21 cellular contexts compared by ENCODE assay signal in the genomic region with DNA sequence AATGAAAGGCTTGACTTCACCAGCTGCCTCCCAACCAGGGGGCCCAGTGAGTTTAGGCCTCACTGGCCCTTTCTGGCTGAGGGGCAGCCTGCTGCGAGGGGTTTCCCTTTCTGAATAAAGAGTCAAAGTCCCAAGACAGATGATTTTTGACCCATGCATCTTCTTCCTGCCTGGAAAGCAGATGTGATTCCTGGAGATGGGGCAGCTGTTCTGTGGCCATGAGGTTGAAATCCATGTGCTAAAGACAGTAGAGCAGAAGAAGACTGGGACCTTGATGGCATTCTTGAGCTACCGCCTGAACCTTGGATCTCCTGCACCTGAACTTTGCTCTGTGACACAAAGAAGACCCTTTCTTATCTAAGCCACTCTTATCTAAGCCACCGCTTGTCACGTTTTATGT. TPM values are rescaled to one million over a fixed set of nuclear protein-coding genes. Genes with fewer than 3 reads are reported as not detected.
A peak's percentile ranks its signal among the peaks of the same experiment; 100 is the strongest.
DNase-seq lines count a peak whose midpoint lies in the region; ATAC-seq, FAIRE-seq and TF ChIP-seq lines count a peak whose summit lies in the region.
"Had no signal": no experiment of that assay in that cellular context is flagged by ENCODE, and none has a peak within 500 bp of the region (broad histone marks: within the 10 kb centered on the region; RNA-seq: fewer than 3 reads in every experiment).

No MANE protein-coding gene starts in this region.

- peaks cover 2% of the 10 kb centered on the region for H3K79me1 ChIP-seq in H1 (ENCODE audit: low read depth, low read length)
- no peaks in the 10 kb centered on the region for H3K79me1 ChIP-seq in H9 (ENCODE audit: insufficient read depth, low read depth, low read length, poor library complexity, severe bottlenecking)

- H3K27me3 ChIP-seq in CD4-positive, alpha-beta T cell (ENCODE audit: control insufficient read depth, insufficient read depth, low read length) = no peaks in the 10 kb centered on the region
- H3K27me3 ChIP-seq in CD8-positive, alpha-beta T cell (ENCODE audit: insufficient read depth, low read length) = no peaks in the 10 kb centered on the region
- H3K27me3 ChIP-seq in H1 (replicated peaks in 1 of 4; ENCODE audit: control insufficient read depth in 3 of 4, extremely low read depth in 1 of 4, insufficient read depth in 3 of 4, low read length in 3 of 4) = no peaks in the 10 kb centered on the region
- H3K27me3 ChIP-seq in neural progenitor cell = no peaks in the 10 kb centered on the region
- no peaks in the 10 kb centered on the region for H3K27me3 ChIP-seq in H9 (ENCODE audit: insufficient read depth, low read length)
- H3K27me3 ChIP-seq: BE2C had no signal

- H3K27ac ChIP-seq in CD4-positive, alpha-beta T cell (ENCODE audit: low read depth, low read length) = no peak overlapping the region
- no peak overlapping the region for H3K27ac ChIP-seq in CD8-positive, alpha-beta T cell (ENCODE audit: low read depth, low read length)
- H3K27ac ChIP-seq in H1 (ENCODE audit: low read depth, low read length) (no peak overlapping the region), neural progenitor cell (no peak overlapping the region), H9 (ENCODE audit: insufficient read length, low read depth, low read length) (no peak overlapping the region)
- H3K27ac ChIP-seq: KMS-11 had no signal

- H4K20me1 ChIP-seq in H1 (replicated peaks in 1 of 2; ENCODE audit: control insufficient read depth in 1 of 2, insufficient read depth in 2 of 2, low read length in 2 of 2) (no peaks in the 10 kb centered on the region), neural progenitor cell (ENCODE audit: low read depth) (no peaks in the 10 kb centered on the region), H9 (ENCODE audit: control insufficient read depth, insufficient read depth, insufficient read length) (no peaks in the 10 kb centered on the region)

- no peaks in the 10 kb centered on the region for H3K9me3 Mint-ChIP-seq in CD4-positive, alpha-beta T cell
- H3K9me3 Mint-ChIP-seq in CD8-positive, alpha-beta T cell = no peaks in the 10 kb centered on the region
- H3K9me3 Mint-ChIP-seq in neural progenitor cell (peaks cover 9% of the 10 kb centered on the region), H9 (peaks cover 0 to 2% of the 10 kb centered on the region in 2 experiments; a peak in 2 of 5 replicates)
- H3K9me3 Mint-ChIP-seq: CD4-positive, CD25-positive, alpha-beta regulatory T cell had no signal

- POLR2A ChIA-PET in CD4-positive, alpha-beta T cell (lab: Charles Lee) = no interaction called here
- POLR2A ChIA-PET in CD8-positive, alpha-beta T cell (lab: Charles Lee) = interaction anchor here (0.8 kb wide), 1 partner anchor 9 kb away, joined by 3 read pairs; no protein-coding TSS in a partner anchor
- POLR2A ChIA-PET in H1 (lab: Charles Lee; ENCODE audit: partially characterized antibody) = no interaction called here

- H3K4me1 ChIP-seq in CD8-positive, alpha-beta T cell (ENCODE audit: insufficient read depth, low read length) = peaks cover 42% of the 10 kb centered on the region
- H3K4me1 ChIP-seq in H1 (replicated peaks in 1 of 4; ENCODE audit: control insufficient read depth in 3 of 4, insufficient read depth in 4 of 4, low read length in 3 of 4) (peaks cover 5 to 12% (median 9%) of the 10 kb centered on the region in 4 experiments), neural progenitor cell (peaks cover 15% of the 10 kb centered on the region), H9 (ENCODE audit: insufficient read depth, low read length) (peaks cover 8% of the 10 kb centered on the region; the same call in 1 of the 2 replicates)

- no peak overlapping the region for H4K5ac ChIP-seq in H1 (ENCODE audit: insufficient read length, low read depth, low read length)
- no peak overlapping the region for H4K5ac ChIP-seq in H9 (ENCODE audit: insufficient read length, low read depth, low read length)

- H3K4me1 Mint-ChIP-seq in CD4-positive, alpha-beta T cell (ENCODE audit: low read depth) = peaks cover 83% of the 10 kb centered on the region
- H3K4me1 Mint-ChIP-seq in CD8-positive, alpha-beta T cell (ENCODE audit: low read depth) = peaks cover 84% of the 10 kb centered on the region
- H3K4me1 Mint-ChIP-seq in neural progenitor cell (peaks cover 29% of the 10 kb centered on the region), H9 (peaks cover 38 to 46% of the 10 kb centered on the region in 2 experiments)

- CTCF ChIA-PET in CD4-positive, alpha-beta T cell (lab: Charles Lee) = no interaction called here
- CTCF ChIA-PET in CD8-positive, alpha-beta T cell (lab: Charles Lee) = interaction anchor here (1.5 kb wide), 2 partner anchors 18 to 86 kb away, joined by 3 to 7 read pairs; no protein-coding TSS in a partner anchor
- CTCF ChIA-PET in H1 (lab: Charles Lee; ENCODE audit: partially characterized antibody) = interaction anchor here (0.7 to 2.5 kb wide), 4 partner anchors 8 to 87 kb away, joined by 3 to 9 read pairs (median 4); no protein-coding TSS in a partner anchor

- no peaks in the 10 kb centered on the region for H3F3A ChIP-seq in neural progenitor cell (ENCODE audit: low read depth)

- intact Hi-C loops in CD4-positive, alpha-beta T cell (cut with DNase I, micrococcal nuclease) = no loop called here
- intact Hi-C loops in CD8-positive, alpha-beta T cell (cut with DNase I, micrococcal nuclease) = no loop called here

- no peak overlapping the region for H3K18ac ChIP-seq in H1 (ENCODE audit: extremely low read depth, low read length)
- H3K18ac ChIP-seq in H9 (ENCODE audit: insufficient read length, low read depth, low read length) = no peak overlapping the region

- H3K56ac ChIP-seq in H1 (replicated peaks; ENCODE audit: insufficient read length, low read depth, low read length) = no peak overlapping the region
- H3K56ac ChIP-seq in H9 (ENCODE audit: insufficient read length, low read depth, low read length) = no peak overlapping the region

- H2AK5ac ChIP-seq in H1 (ENCODE audit: low read depth, low read length) (0 out of 2 replicates have a peak overlapping the region, but pooled peaks have one; percentile 18), H9 (ENCODE audit: insufficient read length, low read length) (no peak overlapping the region)

- no peak for TF ChIP-seq RAD21 in H1 (IDR thresholded peaks at IDR 0.05 in 1 of 2, conservative IDR thresholded peaks at IDR 0.05 in 1 of 2; ENCODE audit: low read depth in 2 of 2, low read length in 2 of 2)

- 96% methylated on average over 4 of the region's 4 CpGs; no CpG with 5 or more reads in 1 of the 2 experiments for WGBS in H1 (ENCODE audit: extremely low coverage in 1 of 2, insufficient coverage in 1 of 2, insufficient read length in 1 of 2, insufficient replicate concordance in 2 of 2, low coverage in 1 of 2, low lambda C conversion rate in 2 of 2, missing lambda C conversion rate in 1 of 2), 2 experiments
- WGBS in H9 (ENCODE audit: extremely low coverage, insufficient read length, low lambda C conversion rate) = no CpG with 5 or more reads among the region's 4 CpGs

- no peaks in the 10 kb centered on the region for H3K36me3 ChIP-seq in CD8-positive, alpha-beta T cell (ENCODE audit: insufficient read depth, low read length)
- no peaks in the 10 kb centered on the region for H3K36me3 ChIP-seq in H1 (ENCODE audit: control insufficient read depth in 2 of 4, insufficient read depth in 4 of 4, low read length in 3 of 4)
- H3K36me3 ChIP-seq in neural progenitor cell = no peaks in the 10 kb centered on the region

- H3K4ac ChIP-seq in H1 (replicated peaks; ENCODE audit: insufficient read length, low read depth, low read length) (no peak overlapping the region), H9 (ENCODE audit: low read depth, low read length) (no peak overlapping the region)

- no peak overlapping the region for H3K23ac ChIP-seq in H1 (ENCODE audit: insufficient read length)
- H3K23ac ChIP-seq in H9 (ENCODE audit: insufficient read length, low read depth, low read length) = no peak overlapping the region

- H2BK15ac ChIP-seq in H1 (ENCODE audit: low read length) = no peak overlapping the region
- H2BK15ac ChIP-seq in H9 (ENCODE audit: low read depth, low read length) = no peak overlapping the region

- no peak overlapping the region for H3K4me3 ChIP-seq in CD8-positive, alpha-beta T cell (ENCODE audit: low read depth, low read length)
- H3K4me3 ChIP-seq in H1 (ENCODE audit: extremely low read depth in 1 of 4, insufficient read depth in 2 of 4, low read depth in 3 of 4, low read length in 4 of 4) = no peak overlapping the region
- no peak overlapping the region for H3K4me3 ChIP-seq in neural progenitor cell
- H3K4me3 ChIP-seq: GM12878, GM23338 had no signal

- H4K8ac ChIP-seq in H1 (ENCODE audit: extremely low read depth, insufficient read depth, low read length) (no peak overlapping the region; the same call in 1 of the 2 replicates), H9 (replicated peaks; ENCODE audit: insufficient read length, low read depth, low read length) (no peak overlapping the region)

- H3K9ac ChIP-seq in H1 (replicated peaks in 1 of 4; ENCODE audit: extremely low read depth in 1 of 4, low read depth in 3 of 4, low read length in 3 of 4) (no peak overlapping the region), neural progenitor cell (no peak overlapping the region), H9 (ENCODE audit: extremely low read depth, insufficient read length, low read length) (no peak overlapping the region)
- H3K9ac ChIP-seq: KMS-11 had no signal

- H3K27me3 Mint-ChIP-seq in CD4-positive, alpha-beta T cell = no peaks in the 10 kb centered on the region
- H3K27me3 Mint-ChIP-seq in CD8-positive, alpha-beta T cell (ENCODE audit: low read depth) = no peaks in the 10 kb centered on the region
- H3K27me3 Mint-ChIP-seq in neural progenitor cell (ENCODE audit: insufficient read depth, low read depth) (peaks cover 9% of the 10 kb centered on the region), H9 (ENCODE audit: low read depth) (no peaks in the 10 kb centered on the region)
- H3K27me3 Mint-ChIP-seq: CD4-positive, CD25-positive, alpha-beta regulatory T cell had no signal

- no peak overlapping the region for H3T11ph ChIP-seq in H9 (ENCODE audit: low read length)

- no peak for TF ChIP-seq EP300 in H1 (IDR thresholded peaks at IDR 0.05; ENCODE audit: borderline replicate concordance in 1 of 2, low read depth in 2 of 2, low read length in 2 of 2)

- H3K4me2 ChIP-seq in H1 (ENCODE audit: insufficient read depth in 1 of 2, low read depth in 2 of 2, low read length in 2 of 2) = no peak overlapping the region
- no peak overlapping the region for H3K4me2 ChIP-seq in neural progenitor cell
- H3K4me2 ChIP-seq in H9 (ENCODE audit: insufficient read depth, insufficient read length, low read length) = no peak overlapping the region
- H3K4me2 ChIP-seq: GM23338, KMS-11 had no signal

- H2BK12ac ChIP-seq in H1 (ENCODE audit: low read depth, low read length) (no peak overlapping the region), H9 (ENCODE audit: insufficient read length, low read depth, low read length) (no peak overlapping the region)

- TF ChIP-seq CTCF in CD4-positive, alpha-beta T cell (IDR thresholded peaks at IDR 0.05) = no peak
- TF ChIP-seq CTCF in CD8-positive, alpha-beta T cell (IDR thresholded peaks at IDR 0.05) = no peak
- TF ChIP-seq CTCF in H1 (IDR thresholded peaks at IDR 0.05; ENCODE audit: control extremely low read depth in 1 of 3, insufficient read depth in 1 of 3, low read depth in 1 of 3, low read length in 3 of 3) (no peak), neural progenitor cell (IDR thresholded peaks at IDR 0.05) (no peak), H9 (conservative IDR thresholded peaks at IDR 0.05) (no peak)

- DNase-seq in CD4-positive, alpha-beta T cell = no peak
- DNase-seq in CD8-positive, alpha-beta T cell = no peak
- DNase-seq in H1 (ENCODE audit: low read depth in 1 of 2, low spot score in 2 of 2) = no peak
- no peak for DNase-seq in neural progenitor cell (ENCODE audit: low spot score)
- no peak for DNase-seq in retina
- DNase-seq in NCI-H2227 (lab: John Stamatoyannopoulos, UW; ENCODE audit: unreplicated experiment) = no peak
- DNase-seq in H9 = no peak
- DNase-seq: ACHN; BE2C; C1 segment of cervical spinal cord; CD4-positive, CD25-positive, alpha-beta regulatory T cell; DMS 273 treated with DMSO at 0.1 percent for 48 hours; DMS53; DND-41; EL; H7 had no signal

- H4K91ac ChIP-seq in H1 (replicated peaks; ENCODE audit: insufficient read length, low read length) = no peak overlapping the region
- no peak overlapping the region for H4K91ac ChIP-seq in H9 (ENCODE audit: insufficient read length, low read depth, low read length)

- H3K14ac ChIP-seq in H1 (ENCODE audit: insufficient read length) (no peak overlapping the region), H9 (ENCODE audit: insufficient read depth, low read length) (no peak overlapping the region)

- no peaks in the 10 kb centered on the region for H3K9me3 ChIP-seq in CD4-positive, alpha-beta T cell (ENCODE audit: control insufficient read depth, low read length)
- no peaks in the 10 kb centered on the region for H3K9me3 ChIP-seq in CD8-positive, alpha-beta T cell (ENCODE audit: low read length)
- H3K9me3 ChIP-seq in H1 (ENCODE audit: insufficient read depth in 2 of 2, low read depth in 1 of 2, low read length in 1 of 2) = peaks cover 3 to 9% of the 10 kb centered on the region in 2 experiments; a peak in 2 of 4 replicates
- no peaks in the 10 kb centered on the region for H3K9me3 ChIP-seq in neural progenitor cell (ENCODE audit: low read depth)
- H3K9me3 ChIP-seq in H9 (ENCODE audit: control insufficient read depth, low read depth, low read length) = no peaks in the 10 kb centered on the region

- H2BK5ac ChIP-seq in H1 (ENCODE audit: low read depth, low read length) (no peak overlapping the region), H9 (ENCODE audit: insufficient read length, low read length) (no peak overlapping the region)

- H2BK20ac ChIP-seq in H1 (ENCODE audit: low read length) = no peak overlapping the region
- H2BK20ac ChIP-seq in H9 (ENCODE audit: low read depth, low read length, poor library complexity, severe bottlenecking) = no peak overlapping the region

- H3K27ac Mint-ChIP-seq in CD4-positive, alpha-beta T cell = peak overlapping the region; percentile 58
- H3K27ac Mint-ChIP-seq in CD8-positive, alpha-beta T cell = peak overlapping the region; percentile 37
- H3K27ac Mint-ChIP-seq in neural progenitor cell (peak overlapping the region; percentile 24), H9 (no peak overlapping the region)
- H3K27ac Mint-ChIP-seq: GM23338 had no signal

- peaks cover 14% of the 10 kb centered on the region for H3K36me3 Mint-ChIP-seq in CD4-positive, alpha-beta T cell (ENCODE audit: low read depth)
- H3K36me3 Mint-ChIP-seq in CD8-positive, alpha-beta T cell = peaks cover 27% of the 10 kb centered on the region
- H3K36me3 Mint-ChIP-seq in neural progenitor cell = peaks cover 9% of the 10 kb centered on the region
- peaks cover 0 to 11% (median 0%) of the 10 kb centered on the region in 3 experiments; a peak in 1 of 7 replicates for H3K36me3 Mint-ChIP-seq in H9 (ENCODE audit: insufficient read depth in 1 of 3, low read depth in 3 of 3)

- no peak overlapping the region for H2BK120ac ChIP-seq in H1 (replicated peaks; ENCODE audit: low read depth, low read length)
- H2BK120ac ChIP-seq in H9 (ENCODE audit: low read depth, low read length, poor library complexity, severe bottlenecking) = no peak overlapping the region

- H3K79me2 ChIP-seq in H1 (ENCODE audit: control insufficient read depth in 1 of 2, insufficient read depth in 2 of 2, low read length in 2 of 2) (no peaks in the 10 kb centered on the region), neural progenitor cell (ENCODE audit: low read depth) (no peaks in the 10 kb centered on the region), H9 (ENCODE audit: insufficient read depth, low read length) (no peaks in the 10 kb centered on the region)

- H3K4me3 Mint-ChIP-seq in CD4-positive, alpha-beta T cell = no peak overlapping the region
- H3K4me3 Mint-ChIP-seq in CD8-positive, alpha-beta T cell = no peak overlapping the region
- no peak overlapping the region for H3K4me3 Mint-ChIP-seq in neural progenitor cell
- no peak overlapping the region for H3K4me3 Mint-ChIP-seq in H9
- H3K4me3 Mint-ChIP-seq: GM23338 had no signal

- no peak for TF ChIP-seq POLR2A in H1 (IDR thresholded peaks at IDR 0.05; ENCODE audit: control extremely low read depth in 1 of 2, low read depth in 2 of 2, low read length in 2 of 2)

- H2AFZ ChIP-seq in H1 (ENCODE audit: low read length) = no peak overlapping the region
- no peak overlapping the region for H2AFZ ChIP-seq in neural progenitor cell (replicated peaks)
- no peak overlapping the region for H2AFZ ChIP-seq in H9 (ENCODE audit: low read length)
- H2AFZ ChIP-seq: GM23338 had no signal

- no peaks in the 10 kb centered on the region for H3K23me2 ChIP-seq in H1 (ENCODE audit: low read depth, low read length)
- H3K23me2 ChIP-seq in H9 (ENCODE audit: insufficient read length, low read depth, low read length, poor library complexity, severe bottlenecking) = no peaks in the 10 kb centered on the region

- no peak for ATAC-seq in CD4-positive, alpha-beta T cell (ENCODE audit: poor library complexity)
- ATAC-seq in CD8-positive, alpha-beta T cell = no peak
- ATAC-seq: GM12878, GM23338 had no signal

- FAIRE-seq in H1 (lab: Jason Lieb, UNC) = no peak
- FAIRE-seq: A204.1, GM12878, GM19239 had no signal

RNA-seq across cellular contexts. Expression of a gene that starts 19.8 kb away (rescaled TPM):
- 10 to 100 TPM; 24.9 to 27.9 TPM for total RNA-seq in CD4-positive, alpha-beta T cell
- total RNA-seq in CD8-positive, alpha-beta T cell = 10 to 100 TPM; 25.0 to 25.6 TPM
- 8.6 and 8.7 TPM in 2 replicates for total RNA-seq in H1 (2021; fragmentation: NEBNext Ultra II Directional; extraction: Animal tissue kit (Norgen Biotek cat#: 25700))
- polyA plus RNA-seq in H1 (2011; rRNA removed) = 5.8 and 11.5 TPM in 2 replicates
- 5.9 TPM for polyA plus RNA-seq in H1 (2011; cell fraction: cytosol; rRNA removed)
- polyA plus RNA-seq in H1 (2011; cell fraction: nucleus; rRNA removed) = 9.7 TPM
- polyA plus RNA-seq in H1 (2012, experiment 1 of 2) = 4.4 to 8.2 TPM (median 6.6 TPM) in 4 replicates
- polyA plus RNA-seq in H1 (2012, experiment 2 of 2) = 6.9 TPM
- 7.8 TPM for polyA plus RNA-seq in H1 (2013, experiment 1 of 2)
- polyA plus RNA-seq in H1 (2013, experiment 2 of 2) = 8.1 TPM
- polyA minus RNA-seq in H1 (2011; rRNA and poly(A)+ RNA removed) = 2.1 and 2.6 TPM in 2 replicates
- 4.3 TPM for polyA minus RNA-seq in H1 (2011; cell fraction: cytosol; rRNA and poly(A)+ RNA removed)
- 3.9 TPM for polyA minus RNA-seq in H1 (2011; cell fraction: nucleus; rRNA and poly(A)+ RNA removed)
- total RNA-seq in neural progenitor cell (ENCODE audit: low replicate concordance) = 3.7 and 8.0 TPM in 2 replicates
- total RNA-seq in H9 (2021) = 4.7 and 5.9 TPM in 2 replicates

Comparison
In these comparisons a context has a peak if more than half of its experiments do, and no peak if none do; other contexts are left out.
1. H3K27ac Mint-ChIP-seq: peak in CD4-positive, alpha-beta T cell (single experiment), CD8-positive, alpha-beta T cell (single experiment) and neural progenitor cell (single experiment); none in H9 (0 of 3).